In genomic region chr19:54636091-54636490, GRCh38 we compare ENCODE assay signal across 6 cellular contexts. TPM values are rescaled to one million over a fixed set of nuclear protein-coding genes. Genes with fewer than 3 reads are reported as not detected.
"Had no signal": no experiment of that assay in that cellular context is flagged by ENCODE, and none has a peak within 500 bp of the region (broad histone marks: within the 10 kb centered on the region; RNA-seq: fewer than 3 reads in every experiment).

No MANE protein-coding gene starts in this region.

RNA-seq across cellular contexts. Expression of gene LILRB1, which starts 5.8 kb away (rescaled TPM):
- total RNA-seq: LHCN-M2, MCF 10A, NCI-H460, PC-3, SJSA1 had no signal

RNA-seq across cellular contexts. Expression of gene LILRB4, which starts 26.7 kb away (rescaled TPM):
- total RNA-seq: LHCN-M2, MCF 10A, NCI-H460, PC-3, SJSA1 had no signal

RNA-seq across cellular contexts. Expression of gene LILRA1, which starts 42.7 kb away (rescaled TPM):
- total RNA-seq: LHCN-M2, MCF 10A, NCI-H460, PC-3, Peyer's patch, SJSA1 had no signal
